Comparison of ENCODE assay signal across 3 cellular contexts in the genomic region with DNA sequence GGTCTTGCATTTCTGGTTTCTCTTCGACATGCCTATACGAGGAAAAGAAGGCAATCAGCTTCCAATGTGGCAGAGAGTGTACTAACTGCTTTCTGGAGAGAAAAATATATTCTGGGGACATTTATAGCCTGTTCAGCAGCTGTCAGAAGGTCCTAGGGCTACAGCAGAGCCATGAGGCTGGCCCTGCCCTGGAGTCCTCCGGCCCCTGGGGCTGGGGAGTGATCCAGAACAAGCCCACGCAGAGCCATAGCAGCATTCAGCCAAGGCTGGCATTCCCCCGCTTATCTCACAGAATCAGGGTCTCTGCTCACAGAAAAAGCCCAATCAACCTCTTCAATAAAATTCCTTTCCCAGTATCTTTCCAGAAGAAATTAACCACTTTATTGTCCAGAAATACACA.
TF ChIP-seq lines count a peak whose summit lies in the region.

No MANE protein-coding gene starts in this region.

TF ChIP-seq in SK-N-SH, 30 proteins besides CTCF, POLR2A, EP300 and RAD21 (continues in another document):
- TF ChIP-seq, protein P1, sequence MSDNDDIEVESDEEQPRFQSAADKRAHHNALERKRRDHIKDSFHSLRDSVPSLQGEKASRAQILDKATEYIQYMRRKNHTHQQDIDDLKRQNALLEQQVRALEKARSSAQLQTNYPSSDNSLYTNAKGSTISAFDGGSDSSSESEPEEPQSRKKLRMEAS (IDR thresholded peaks at IDR 0.05; ENCODE audit: low read depth) = no peak
- TF ChIP-seq ELF1 (IDR thresholded peaks at IDR 0.05) (no peak), SMC3 (IDR thresholded peaks at IDR 0.05; ENCODE audit: low read depth, low read length) (no peak), REST (IDR thresholded peaks at IDR 0.05; ENCODE audit: low read depth, low read length) (no peak), NFIC (IDR thresholded peaks at IDR 0.05; ENCODE audit: borderline replicate concordance) (no peak), EZH2phosphoT487 (IDR thresholded peaks at IDR 0.05; ENCODE audit: borderline replicate concordance, low read depth) (no peak), FOXJ3 (CRISPR knock-in tag; IDR thresholded peaks at IDR 0.05) (no peak), SIN3A (IDR thresholded peaks at IDR 0.05; ENCODE audit: borderline replicate concordance, low read depth, low read length) (no peak), FOSL2 (IDR thresholded peaks at IDR 0.05; ENCODE audit: borderline replicate concordance, low read depth) (no peak), FOXM1 (IDR thresholded peaks at IDR 0.05; ENCODE audit: low read depth) (no peak), PBX3 (IDR thresholded peaks at IDR 0.05) (no peak), YY1 (IDR thresholded peaks at IDR 0.05; ENCODE audit: low read depth) (no peak), GATA2 (CRISPR knock-in tag; IDR thresholded peaks at IDR 0.05) (no peak), CHD2 (IDR thresholded peaks at IDR 0.05; ENCODE audit: low read length, partially characterized antibody) (no peak), RFX5 (IDR thresholded peaks at IDR 0.05; ENCODE audit: low read length) (no peak), TAF1 (IDR thresholded peaks at IDR 0.05; ENCODE audit: borderline replicate concordance, low read depth, low read length) (no peak), TCF12 (IDR thresholded peaks at IDR 0.05) (no peak)

TF ChIP-seq in SK-N-SH treated with all-trans-retinoic acid at 6 μM for 48 hours, 23 proteins besides CTCF, POLR2A, EP300 and RAD21:
- no peak for TF ChIP-seq ESRRG (CRISPR knock-in tag; IDR thresholded peaks at IDR 0.05)
- TF ChIP-seq BACH2 (CRISPR knock-in tag; IDR thresholded peaks at IDR 0.05; ENCODE audit: borderline replicate concordance) = no peak
- no peak for TF ChIP-seq ZFP3 (CRISPR knock-in tag; IDR thresholded peaks at IDR 0.05)
- no peak for TF ChIP-seq RARB (CRISPR knock-in tag; IDR thresholded peaks at IDR 0.05)
- TF ChIP-seq ZNF565 (CRISPR knock-in tag; conservative IDR thresholded peaks at IDR 0.05; ENCODE audit: low read depth) = no peak
- TF ChIP-seq, protein P2, sequence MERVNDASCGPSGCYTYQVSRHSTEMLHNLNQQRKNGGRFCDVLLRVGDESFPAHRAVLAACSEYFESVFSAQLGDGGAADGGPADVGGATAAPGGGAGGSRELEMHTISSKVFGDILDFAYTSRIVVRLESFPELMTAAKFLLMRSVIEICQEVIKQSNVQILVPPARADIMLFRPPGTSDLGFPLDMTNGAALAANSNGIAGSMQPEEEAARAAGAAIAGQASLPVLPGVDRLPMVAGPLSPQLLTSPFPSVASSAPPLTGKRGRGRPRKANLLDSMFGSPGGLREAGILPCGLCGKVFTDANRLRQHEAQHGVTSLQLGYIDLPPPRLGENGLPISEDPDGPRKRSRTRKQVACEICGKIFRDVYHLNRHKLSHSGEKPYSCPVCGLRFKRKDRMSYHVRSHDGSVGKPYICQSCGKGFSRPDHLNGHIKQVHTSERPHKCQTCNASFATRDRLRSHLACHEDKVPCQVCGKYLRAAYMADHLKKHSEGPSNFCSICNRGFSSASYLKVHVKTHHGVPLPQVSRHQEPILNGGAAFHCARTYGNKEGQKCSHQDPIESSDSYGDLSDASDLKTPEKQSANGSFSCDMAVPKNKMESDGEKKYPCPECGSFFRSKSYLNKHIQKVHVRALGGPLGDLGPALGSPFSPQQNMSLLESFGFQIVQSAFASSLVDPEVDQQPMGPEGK (CRISPR knock-in tag; IDR thresholded peaks at IDR 0.05; ENCODE audit: borderline replicate concordance) = no peak
- no peak for TF ChIP-seq ISL1 (CRISPR knock-in tag; IDR thresholded peaks at IDR 0.05)
- TF ChIP-seq OSR1 (CRISPR knock-in tag; IDR thresholded peaks at IDR 0.05) = no peak
- no peak for TF ChIP-seq ZC3H10 (CRISPR knock-in tag; IDR thresholded peaks at IDR 0.05)
- TF ChIP-seq CSDC2 (CRISPR knock-in tag; IDR thresholded peaks at IDR 0.05) = no peak
- TF ChIP-seq TOX (CRISPR knock-in tag; IDR thresholded peaks at IDR 0.05; ENCODE audit: borderline replicate concordance) = no peak
- TF ChIP-seq ZFP30 (CRISPR knock-in tag; IDR thresholded peaks at IDR 0.05) = no peak

TF ChIP-seq in K562, 482 proteins besides CTCF, POLR2A, EP300 and RAD21:
- TF ChIP-seq BRD4 (IDR thresholded peaks at IDR 0.05) (no peak), ETS2 (tag; IDR thresholded peaks at IDR 0.05; ENCODE audit: borderline replicate concordance, poor library complexity, severe bottlenecking) (no peak), STAT5B (CRISPR knock-in tag; IDR thresholded peaks at IDR 0.05) (no peak), CBX1 (IDR thresholded peaks at IDR 0.05; ENCODE audit: low read depth) (no peak), NR3C1 (CRISPR knock-in tag; IDR thresholded peaks at IDR 0.05) (no peak), CREB1 (IDR thresholded peaks at IDR 0.05) (no peak), CREB1 (CRISPR knock-in tag; IDR thresholded peaks at IDR 0.05) (no peak)
- TF ChIP-seq, protein P3, sequence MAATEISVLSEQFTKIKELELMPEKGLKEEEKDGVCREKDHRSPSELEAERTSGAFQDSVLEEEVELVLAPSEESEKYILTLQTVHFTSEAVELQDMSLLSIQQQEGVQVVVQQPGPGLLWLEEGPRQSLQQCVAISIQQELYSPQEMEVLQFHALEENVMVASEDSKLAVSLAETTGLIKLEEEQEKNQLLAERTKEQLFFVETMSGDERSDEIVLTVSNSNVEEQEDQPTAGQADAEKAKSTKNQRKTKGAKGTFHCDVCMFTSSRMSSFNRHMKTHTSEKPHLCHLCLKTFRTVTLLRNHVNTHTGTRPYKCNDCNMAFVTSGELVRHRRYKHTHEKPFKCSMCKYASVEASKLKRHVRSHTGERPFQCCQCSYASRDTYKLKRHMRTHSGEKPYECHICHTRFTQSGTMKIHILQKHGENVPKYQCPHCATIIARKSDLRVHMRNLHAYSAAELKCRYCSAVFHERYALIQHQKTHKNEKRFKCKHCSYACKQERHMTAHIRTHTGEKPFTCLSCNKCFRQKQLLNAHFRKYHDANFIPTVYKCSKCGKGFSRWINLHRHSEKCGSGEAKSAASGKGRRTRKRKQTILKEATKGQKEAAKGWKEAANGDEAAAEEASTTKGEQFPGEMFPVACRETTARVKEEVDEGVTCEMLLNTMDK (IDR thresholded peaks at IDR 0.05; ENCODE audit: borderline replicate concordance, insufficient read depth, low read depth, low read length, poor library complexity, severe bottlenecking) = no peak
